In the genomic region with DNA sequence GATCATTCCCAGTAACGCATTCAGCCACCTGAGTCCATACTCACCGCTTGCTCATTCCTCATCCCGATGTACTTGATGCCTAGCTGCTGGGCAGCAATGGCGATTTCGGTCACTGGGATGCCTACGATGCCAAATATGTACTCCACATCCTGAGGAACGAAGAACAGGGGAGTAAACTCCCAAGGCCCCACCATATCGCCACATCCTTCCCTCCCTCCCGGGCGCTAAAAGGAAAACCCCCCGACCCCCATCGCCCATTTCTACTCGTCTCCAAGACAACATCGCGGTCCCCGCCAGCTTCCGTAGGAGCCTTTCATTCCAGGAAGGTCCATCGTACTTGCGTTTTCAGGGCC, we compare ENCODE assay signal across 8 cellular contexts. TPM values are rescaled to one million over a fixed set of nuclear protein-coding genes. Genes with fewer than 3 reads are reported as not detected.
A peak's percentile ranks its signal among the peaks of the same experiment; 100 is the strongest.
DNase-seq lines count a peak whose midpoint lies in the region; ATAC-seq, FAIRE-seq and TF ChIP-seq lines count a peak whose summit lies in the region.

No MANE protein-coding gene starts in this region.

- peaks cover 13 to 30% (median 19%) of the 10 kb centered on the region in 10 experiments for H3K4me1 ChIP-seq in BLaER1 treated with 17β-estradiol and CSF1 and Interleukin-3, amounts not matched to agents 10 nM and 100 nM
- H3K4me1 ChIP-seq in Karpas-422 (ENCODE audit: low read length): peaks cover 14% of the 10 kb centered on the region
- peaks cover 8% of the 10 kb centered on the region for H3K4me1 ChIP-seq in effector memory CD4-positive, alpha-beta T cell (ENCODE audit: control insufficient read depth, insufficient read depth, low read length, poor library complexity, severe bottlenecking)

- no peak for FAIRE-seq in D721Med (lab: Jason Lieb, UNC)

- no peak for DNase-seq in Karpas-422
- DNase-seq in effector memory CD4-positive, alpha-beta T cell: no peak
- DNase-seq in natural killer cell treated with Interleukin-12 subunit alpha and Interleukin-12 subunit beta and Interleukin-15 and Interleukin-18, amount 100 ng/mL, for 72 hours (ENCODE audit: low spot score): no peak
- no peak for DNase-seq in NCI-H1048 (lab: John Stamatoyannopoulos, UW)
- DNase-seq in GM19240 (ENCODE audit: insufficient read length, low spot score): no peak
- DNase-seq in D721Med (ENCODE audit: insufficient read length, low spot score): no peak

- peaks cover 31% of the 10 kb centered on the region for H3K79me2 ChIP-seq in Karpas-422 (ENCODE audit: low read length)

- H3K27me3 ChIP-seq in BLaER1 treated with 17β-estradiol and CSF1 and Interleukin-3, amounts not matched to agents 10 nM and 100 nM: no peaks in the 10 kb centered on the region
- H3K27me3 ChIP-seq in Karpas-422 (ENCODE audit: low read length): no peaks in the 10 kb centered on the region
- no peaks in the 10 kb centered on the region for H3K27me3 ChIP-seq in effector memory CD4-positive, alpha-beta T cell (replicated peaks; ENCODE audit: control insufficient read depth, insufficient read depth, low read length, poor library complexity, severe bottlenecking)

- ATAC-seq in GM21619 (IDR thresholded peaks at IDR 0.05; ENCODE audit: unreplicated experiment): peak; percentile 15
- peak; percentile 0 for ATAC-seq in natural killer cell treated with Interleukin-12 subunit alpha and Interleukin-12 subunit beta and Interleukin-15 and Interleukin-18, amount 100 ng/mL, for 72 hours

- H3K4me1 Mint-ChIP-seq in natural killer cell treated with Interleukin-12 subunit alpha and Interleukin-12 subunit beta and Interleukin-15 and Interleukin-18, amount 100 ng/mL, for 72 hours (ENCODE audit: low read depth in 2 of 2): peaks cover 40 to 47% of the 10 kb centered on the region in 2 donors

- H3K27me3 Mint-ChIP-seq in natural killer cell treated with Interleukin-12 subunit alpha and Interleukin-12 subunit beta and Interleukin-15 and Interleukin-18, amount 100 ng/mL, for 72 hours: no peaks in the 10 kb centered on the region

- H3K9me3 Mint-ChIP-seq in natural killer cell treated with Interleukin-12 subunit alpha and Interleukin-12 subunit beta and Interleukin-15 and Interleukin-18, amount 100 ng/mL, for 72 hours: no peaks in the 10 kb centered on the region

- peak overlapping the region; percentile 84 to 98 (median 92) for H3K4me2 ChIP-seq in BLaER1 treated with 17β-estradiol and CSF1 and Interleukin-3, amounts not matched to agents 10 nM and 100 nM
- H3K4me2 ChIP-seq in Karpas-422 (ENCODE audit: low read depth, low read length, poor library complexity, severe bottlenecking): peak overlapping the region; percentile 72

- H3K36me3 ChIP-seq in BLaER1 treated with 17β-estradiol and CSF1 and Interleukin-3, amounts not matched to agents 10 nM and 100 nM: peaks cover 28 to 43% (median 35%) of the 10 kb centered on the region in 11 experiments
- peaks cover 35% of the 10 kb centered on the region; the same call in 1 of the 2 replicates for H3K36me3 ChIP-seq in Karpas-422 (ENCODE audit: insufficient read depth, low read length)
- peaks cover 19% of the 10 kb centered on the region for H3K36me3 ChIP-seq in effector memory CD4-positive, alpha-beta T cell (ENCODE audit: control insufficient read depth, insufficient read depth, low read length)

- peak overlapping the region; percentile 96 to 98 for H3K27ac Mint-ChIP-seq in natural killer cell treated with Interleukin-12 subunit alpha and Interleukin-12 subunit beta and Interleukin-15 and Interleukin-18, amount 100 ng/mL, for 72 hours

- H3K36me3 Mint-ChIP-seq in natural killer cell treated with Interleukin-12 subunit alpha and Interleukin-12 subunit beta and Interleukin-15 and Interleukin-18, amount 100 ng/mL, for 72 hours: peaks cover 23% of the 10 kb centered on the region

- peak overlapping the region; percentile 84 for H2AFZ ChIP-seq in Karpas-422 (ENCODE audit: low read length)

- H3K4me3 Mint-ChIP-seq in natural killer cell treated with Interleukin-12 subunit alpha and Interleukin-12 subunit beta and Interleukin-15 and Interleukin-18, amount 100 ng/mL, for 72 hours: peak overlapping the region; percentile 100

- H3K9me3 ChIP-seq in BLaER1 treated with 17β-estradiol and CSF1 and Interleukin-3, amounts not matched to agents 10 nM and 100 nM (replicated peaks in 1 of 11): peaks cover 0 to 23% (median 20%) of the 10 kb centered on the region in 11 experiments; a peak in 19 of 22 replicates
- H3K9me3 ChIP-seq in Karpas-422 (ENCODE audit: low read length): no peaks in the 10 kb centered on the region
- H3K9me3 ChIP-seq in effector memory CD4-positive, alpha-beta T cell (ENCODE audit: control insufficient read depth, low read length): no peaks in the 10 kb centered on the region

- H3K9ac ChIP-seq in BLaER1 treated with 17β-estradiol and CSF1 and Interleukin-3, amounts not matched to agents 10 nM and 100 nM: peak overlapping the region; percentile 81 to 89 (median 84)
- peak overlapping the region; percentile 83 for H3K9ac ChIP-seq in Karpas-422 (ENCODE audit: low read length)

- peak overlapping the region; percentile 76 to 93 (median 82) for H3K4me3 ChIP-seq in BLaER1 treated with 17β-estradiol and CSF1 and Interleukin-3, amounts not matched to agents 10 nM and 100 nM
- peak overlapping the region; percentile 91 for H3K4me3 ChIP-seq in Karpas-422 (ENCODE audit: low read length)
- peak overlapping the region; percentile 89 for H3K4me3 ChIP-seq in effector memory CD4-positive, alpha-beta T cell (ENCODE audit: insufficient read depth, low read depth, low read length, poor library complexity, severe bottlenecking)

- H4K20me1 ChIP-seq in BLaER1 treated with 17β-estradiol and CSF1 and Interleukin-3, amounts not matched to agents 10 nM and 100 nM: peaks cover 0 to 12% (median 0%) of the 10 kb centered on the region in 11 experiments; a peak in 3 of 22 replicates
- H4K20me1 ChIP-seq in Karpas-422 (ENCODE audit: insufficient read depth, low read depth, low read length): no peaks in the 10 kb centered on the region

- TF ChIP-seq CTCF in D721Med (IDR thresholded peaks at IDR 0.05; ENCODE audit: insufficient read depth, missing control alignments): no peak

- peak overlapping the region; percentile 25 to 87 (median 79); a peak in 21 of 22 replicates for H3K27ac ChIP-seq in BLaER1 treated with 17β-estradiol and CSF1 and Interleukin-3, amounts not matched to agents 10 nM and 100 nM
- peak overlapping the region; percentile 56 for H3K27ac ChIP-seq in Karpas-422 (ENCODE audit: low read length)
- H3K27ac ChIP-seq in effector memory CD4-positive, alpha-beta T cell (ENCODE audit: insufficient read depth, low read length, poor library complexity, severe bottlenecking): peak overlapping the region; percentile 89

- no peaks in the 10 kb centered on the region for H3K9me2 ChIP-seq in Karpas-422 (replicated peaks; ENCODE audit: insufficient read depth, low read length)

RNA-seq across cellular contexts. Expression of gene HACL1, which starts 0.3 kb away (rescaled TPM):
- 52.7 and 58.9 TPM in 2 replicates for total RNA-seq in Karpas-422 (2014; rRNA removed; shearing (Covaris generic); ENCODE audit: low replicate concordance)
- 10 to 100 TPM; 24.4 to 28.0 TPM for total RNA-seq in natural killer cell treated with Interleukin-12 subunit alpha and Interleukin-12 subunit beta and Interleukin-15 and Interleukin-18, amount 100 ng/mL, for 72 hours

RNA-seq across cellular contexts. Expression of gene BTD, which starts 0.5 kb away (rescaled TPM):
- 5.2 and 7.1 TPM in 2 replicates for total RNA-seq in Karpas-422 (2014; rRNA removed; shearing (Covaris generic); ENCODE audit: low replicate concordance)
- total RNA-seq in natural killer cell treated with Interleukin-12 subunit alpha and Interleukin-12 subunit beta and Interleukin-15 and Interleukin-18, amount 100 ng/mL, for 72 hours: 1 to 10 TPM; 6.8 to 8.3 TPM
